In the genomic region with DNA sequence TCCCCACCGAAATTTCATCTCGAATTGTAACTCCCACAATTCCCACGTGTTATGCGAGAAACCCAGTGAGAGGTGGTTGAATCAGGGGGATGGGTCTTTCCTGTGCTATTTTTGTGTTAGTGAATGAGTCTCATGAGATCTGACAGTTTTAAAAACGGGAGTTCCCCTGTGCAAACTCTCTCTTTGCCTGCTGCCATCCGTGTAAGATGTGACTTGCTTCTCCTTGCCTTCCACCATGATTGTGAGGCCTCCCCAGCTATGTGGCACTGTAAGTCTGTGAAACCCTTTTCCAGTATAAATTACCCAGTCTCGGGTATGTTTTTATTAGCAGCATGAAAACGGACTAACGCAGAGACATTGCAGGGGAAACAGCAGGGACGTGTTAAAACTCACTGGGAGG, we compare ENCODE assay signal across 10 cellular contexts. TPM values are rescaled to one million over a fixed set of nuclear protein-coding genes. Genes with fewer than 3 reads are reported as not detected.
"Had no signal": no experiment of that assay in that cellular context is flagged by ENCODE, and none has a peak within 500 bp of the region (broad histone marks: within the 10 kb centered on the region; RNA-seq: fewer than 3 reads in every experiment).

No MANE protein-coding gene starts in this region.

- H3K36me3 ChIP-seq: HAP-1 had no signal

- H3K4me3 ChIP-seq: GM23248, HAP-1 had no signal

- H3K27ac Mint-ChIP-seq: HFFc6, IgD-negative memory B cell had no signal

- H3K36me3 Mint-ChIP-seq: IgD-negative memory B cell had no signal

- H3K9me3 ChIP-seq: HAP-1 had no signal

- H3K4me1 ChIP-seq: HAP-1 had no signal

- FAIRE-seq: HTR-8/SVneo had no signal

- H3K27ac ChIP-seq: GM23248 had no signal

- DNase-seq: GM23248, GOT3, H7, HFFc6, KG1 had no signal

- H2AFZ ChIP-seq: GM23248 had no signal

- ATAC-seq: HCT116 had no signal

- H3K4me3 Mint-ChIP-seq: HFFc6, IgD-negative memory B cell had no signal

- H3K9ac ChIP-seq: GM23248 had no signal

RNA-seq across cellular contexts. Expression of a gene that starts 5.3 kb away (rescaled TPM):
- total RNA-seq: GM23248, H7, HFFc6, HT-29 had no signal
- polyA plus RNA-seq: GM23248, IgD-negative memory B cell had no signal

RNA-seq across cellular contexts. Expression of a gene that starts 50.2 kb away (rescaled TPM):
- polyA plus RNA-seq: GM23248, IgD-negative memory B cell had no signal
